ENCODE assay signal across 1 cellular context in the genomic region with DNA sequence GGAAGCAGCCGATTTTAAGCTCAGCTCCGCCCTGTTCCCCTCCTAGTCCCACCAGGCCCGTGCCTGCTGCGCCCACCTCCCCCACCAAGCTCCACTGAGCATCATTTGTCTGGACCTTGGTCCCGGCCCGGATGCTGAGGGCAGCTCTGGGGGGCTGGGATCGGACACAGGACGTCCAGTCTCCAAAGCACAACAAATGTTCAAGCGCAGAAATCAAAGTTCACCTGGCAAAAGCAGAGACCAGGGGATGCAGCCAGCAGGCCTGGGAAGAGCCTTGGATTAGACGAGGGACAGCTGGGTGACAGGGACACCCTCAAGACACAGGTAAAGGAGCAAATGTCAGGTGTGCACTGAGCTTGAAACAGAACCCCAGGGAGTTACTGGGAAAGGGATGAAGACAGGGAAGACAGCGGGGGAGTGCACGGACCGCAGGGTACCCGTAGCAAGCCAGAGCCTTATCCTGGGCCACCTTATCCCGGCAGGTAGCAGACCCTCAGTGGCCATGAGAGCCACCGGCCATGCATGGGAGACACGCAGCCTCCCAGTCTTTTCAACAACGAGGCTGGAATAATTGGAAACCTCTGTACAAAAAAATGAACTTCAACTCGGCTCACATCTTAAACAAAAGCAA.
TF ChIP-seq lines count a peak whose summit lies in the region.

No MANE protein-coding gene starts in this region.

TF ChIP-seq in HepG2, 621 proteins besides CTCF, POLR2A, EP300 and RAD21 (continued from another document and continues in another):
- TF ChIP-seq, protein P1, sequence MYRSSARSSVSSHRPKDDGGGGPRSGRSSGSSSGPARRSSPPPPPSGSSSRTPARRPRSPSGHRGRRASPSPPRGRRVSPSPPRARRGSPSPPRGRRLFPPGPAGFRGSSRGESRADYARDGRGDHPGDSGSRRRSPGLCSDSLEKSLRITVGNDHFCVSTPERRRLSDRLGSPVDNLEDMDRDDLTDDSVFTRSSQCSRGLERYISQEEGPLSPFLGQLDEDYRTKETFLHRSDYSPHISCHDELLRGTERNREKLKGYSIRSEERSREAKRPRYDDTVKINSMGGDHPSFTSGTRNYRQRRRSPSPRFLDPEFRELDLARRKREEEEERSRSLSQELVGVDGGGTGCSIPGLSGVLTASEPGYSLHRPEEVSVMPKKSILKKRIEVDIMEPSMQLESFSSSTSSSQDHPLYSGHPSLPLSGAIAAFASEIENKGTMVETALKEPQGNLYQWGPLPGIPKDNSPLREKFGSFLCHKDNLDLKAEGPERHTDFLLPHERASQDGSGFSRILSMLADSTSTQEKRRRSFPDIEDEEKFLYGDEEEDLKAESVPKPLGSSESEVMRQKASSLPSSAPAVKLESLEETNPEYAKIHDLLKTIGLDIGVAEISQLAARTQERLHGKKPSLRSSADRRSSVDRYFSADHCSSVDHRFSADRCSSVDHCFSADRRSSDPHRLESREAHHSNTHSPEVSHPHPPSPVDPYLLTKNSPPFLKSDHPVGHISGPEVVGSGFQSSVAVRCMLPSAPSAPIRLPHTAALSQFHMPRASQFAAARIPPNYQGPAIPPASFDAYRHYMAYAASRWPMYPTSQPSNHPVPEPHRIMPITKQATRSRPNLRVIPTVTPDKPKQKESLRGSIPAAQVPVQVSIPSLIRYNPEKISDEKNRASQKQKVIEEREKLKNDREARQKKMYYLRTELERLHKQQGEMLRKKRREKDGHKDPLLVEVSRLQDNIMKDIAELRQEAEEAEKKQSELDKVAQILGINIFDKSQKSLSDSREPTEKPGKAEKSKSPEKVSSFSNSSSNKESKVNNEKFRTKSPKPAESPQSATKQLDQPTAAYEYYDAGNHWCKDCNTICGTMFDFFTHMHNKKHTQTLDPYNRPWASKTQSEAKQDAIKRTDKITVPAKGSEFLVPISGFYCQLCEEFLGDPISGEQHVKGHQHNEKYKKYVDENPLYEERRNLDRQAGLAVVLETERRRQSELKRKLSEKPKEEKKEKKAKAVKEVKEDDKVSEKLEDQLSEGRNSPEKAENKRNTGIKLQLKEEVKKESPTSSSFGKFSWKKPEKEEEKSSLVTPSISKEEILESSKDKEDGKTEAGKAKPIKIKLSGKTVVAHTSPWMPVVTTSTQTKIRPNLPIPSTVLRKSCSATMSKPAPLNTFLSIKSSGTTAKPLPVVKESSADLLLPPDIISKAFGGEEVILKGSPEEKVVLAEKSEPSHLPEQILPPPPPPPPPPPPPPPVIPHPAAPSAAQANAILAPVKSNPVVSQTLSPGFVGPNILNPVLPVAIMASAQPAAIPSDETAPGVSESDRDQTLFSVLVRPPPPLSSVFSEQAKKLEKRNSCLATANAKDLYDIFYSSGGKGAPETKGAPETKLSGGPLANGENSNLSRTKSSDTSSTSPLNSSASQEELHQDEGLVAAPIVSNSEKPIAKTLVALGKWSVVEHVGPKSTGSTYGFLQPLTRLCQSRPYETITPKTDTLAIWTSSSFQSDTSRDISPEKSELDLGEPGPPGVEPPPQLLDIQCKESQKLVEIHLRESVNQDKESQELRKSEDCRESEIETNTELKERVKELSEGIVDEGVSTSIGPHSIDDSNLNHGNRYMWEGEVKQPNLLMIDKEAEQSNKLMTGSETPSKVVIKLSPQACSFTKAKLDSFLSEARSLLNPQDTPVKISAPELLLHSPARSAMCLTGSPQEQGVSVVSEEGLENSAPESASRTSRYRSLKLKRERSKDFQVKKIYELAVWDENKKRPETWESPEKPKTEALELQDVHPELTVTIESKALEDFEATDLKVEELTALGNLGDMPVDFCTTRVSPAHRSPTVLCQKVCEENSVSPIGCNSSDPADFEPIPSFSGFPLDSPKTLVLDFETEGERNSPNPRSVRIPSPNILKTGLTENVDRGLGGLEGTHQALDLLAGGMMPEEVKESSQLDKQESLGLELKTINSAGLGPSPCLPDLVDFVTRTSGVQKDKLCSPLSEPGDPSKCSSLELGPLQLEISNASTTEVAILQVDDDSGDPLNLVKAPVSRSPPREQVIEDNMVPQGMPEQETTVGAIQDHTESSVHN (CRISPR knock-in tag; IDR thresholded peaks at IDR 0.05), result no peak
- TF ChIP-seq ESRRA (CRISPR knock-in tag; IDR thresholded peaks at IDR 0.05; ENCODE audit: low read depth), result peak; percentile 76
- TF ChIP-seq BRD4 (CRISPR knock-in tag; IDR thresholded peaks at IDR 0.05), result peak; percentile 41; the same call in 1 of the 2 replicates
- TF ChIP-seq ARNT2 (CRISPR knock-in tag; IDR thresholded peaks at IDR 0.05; ENCODE audit: low read depth), result no peak
- TF ChIP-seq ZKSCAN8 (CRISPR knock-in tag; IDR thresholded peaks at IDR 0.05; ENCODE audit: borderline replicate concordance), result no peak
- no peak for TF ChIP-seq ZNF562 (CRISPR knock-in tag; IDR thresholded peaks at IDR 0.05; ENCODE audit: borderline replicate concordance)
- TF ChIP-seq ZNF550 (CRISPR knock-in tag; IDR thresholded peaks at IDR 0.05; ENCODE audit: borderline replicate concordance), result no peak
- no peak for TF ChIP-seq CHD2 (IDR thresholded peaks at IDR 0.05; ENCODE audit: low read depth, low read length)
- 0 out of 2 replicates have a peak, but pooled peaks have one; percentile 26 for TF ChIP-seq ZNF501 (CRISPR knock-in tag; IDR thresholded peaks at IDR 0.05)
- no peak for TF ChIP-seq WIZ (CRISPR knock-in tag; IDR thresholded peaks at IDR 0.05)
- TF ChIP-seq SUZ12 (IDR thresholded peaks at IDR 0.05; ENCODE audit: low read depth, low read length), result no peak
- TF ChIP-seq ZNF792 (CRISPR knock-in tag; IDR thresholded peaks at IDR 0.05), result peak; percentile 66; the same call in 1 of the 2 replicates
- TF ChIP-seq SP1 (IDR thresholded peaks at IDR 0.05), result no peak
- TF ChIP-seq SP1 (CRISPR knock-in tag; IDR thresholded peaks at IDR 0.05), result peak; percentile 51
- no peak for TF ChIP-seq MTF2 (CRISPR knock-in tag; IDR thresholded peaks at IDR 0.05; ENCODE audit: borderline replicate concordance)
- TF ChIP-seq, protein P2, sequence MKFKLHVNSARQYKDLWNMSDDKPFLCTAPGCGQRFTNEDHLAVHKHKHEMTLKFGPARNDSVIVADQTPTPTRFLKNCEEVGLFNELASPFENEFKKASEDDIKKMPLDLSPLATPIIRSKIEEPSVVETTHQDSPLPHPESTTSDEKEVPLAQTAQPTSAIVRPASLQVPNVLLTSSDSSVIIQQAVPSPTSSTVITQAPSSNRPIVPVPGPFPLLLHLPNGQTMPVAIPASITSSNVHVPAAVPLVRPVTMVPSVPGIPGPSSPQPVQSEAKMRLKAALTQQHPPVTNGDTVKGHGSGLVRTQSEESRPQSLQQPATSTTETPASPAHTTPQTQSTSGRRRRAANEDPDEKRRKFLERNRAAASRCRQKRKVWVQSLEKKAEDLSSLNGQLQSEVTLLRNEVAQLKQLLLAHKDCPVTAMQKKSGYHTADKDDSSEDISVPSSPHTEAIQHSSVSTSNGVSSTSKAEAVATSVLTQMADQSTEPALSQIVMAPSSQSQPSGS (CRISPR knock-in tag; IDR thresholded peaks at IDR 0.05), result peak; percentile 63
- TF ChIP-seq ZNF616 (CRISPR knock-in tag; IDR thresholded peaks at IDR 0.05; ENCODE audit: low read depth), result no peak
- TF ChIP-seq RARA (CRISPR knock-in tag; IDR thresholded peaks at IDR 0.05), result peak; percentile 78
- 0 out of 2 replicates have a peak, but pooled peaks have one; percentile 36 for TF ChIP-seq SNAPC2 (CRISPR knock-in tag; IDR thresholded peaks at IDR 0.05)
- TF ChIP-seq ARNTL (CRISPR knock-in tag; IDR thresholded peaks at IDR 0.05), result 0 out of 2 replicates have a peak, but pooled peaks have one; percentile 36
- TF ChIP-seq, protein P3, sequence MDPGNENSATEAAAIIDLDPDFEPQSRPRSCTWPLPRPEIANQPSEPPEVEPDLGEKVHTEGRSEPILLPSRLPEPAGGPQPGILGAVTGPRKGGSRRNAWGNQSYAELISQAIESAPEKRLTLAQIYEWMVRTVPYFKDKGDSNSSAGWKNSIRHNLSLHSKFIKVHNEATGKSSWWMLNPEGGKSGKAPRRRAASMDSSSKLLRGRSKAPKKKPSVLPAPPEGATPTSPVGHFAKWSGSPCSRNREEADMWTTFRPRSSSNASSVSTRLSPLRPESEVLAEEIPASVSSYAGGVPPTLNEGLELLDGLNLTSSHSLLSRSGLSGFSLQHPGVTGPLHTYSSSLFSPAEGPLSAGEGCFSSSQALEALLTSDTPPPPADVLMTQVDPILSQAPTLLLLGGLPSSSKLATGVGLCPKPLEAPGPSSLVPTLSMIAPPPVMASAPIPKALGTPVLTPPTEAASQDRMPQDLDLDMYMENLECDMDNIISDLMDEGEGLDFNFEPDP (CRISPR knock-in tag; conservative IDR thresholded peaks at IDR 0.05), result no peak
- TF ChIP-seq, protein P4, sequence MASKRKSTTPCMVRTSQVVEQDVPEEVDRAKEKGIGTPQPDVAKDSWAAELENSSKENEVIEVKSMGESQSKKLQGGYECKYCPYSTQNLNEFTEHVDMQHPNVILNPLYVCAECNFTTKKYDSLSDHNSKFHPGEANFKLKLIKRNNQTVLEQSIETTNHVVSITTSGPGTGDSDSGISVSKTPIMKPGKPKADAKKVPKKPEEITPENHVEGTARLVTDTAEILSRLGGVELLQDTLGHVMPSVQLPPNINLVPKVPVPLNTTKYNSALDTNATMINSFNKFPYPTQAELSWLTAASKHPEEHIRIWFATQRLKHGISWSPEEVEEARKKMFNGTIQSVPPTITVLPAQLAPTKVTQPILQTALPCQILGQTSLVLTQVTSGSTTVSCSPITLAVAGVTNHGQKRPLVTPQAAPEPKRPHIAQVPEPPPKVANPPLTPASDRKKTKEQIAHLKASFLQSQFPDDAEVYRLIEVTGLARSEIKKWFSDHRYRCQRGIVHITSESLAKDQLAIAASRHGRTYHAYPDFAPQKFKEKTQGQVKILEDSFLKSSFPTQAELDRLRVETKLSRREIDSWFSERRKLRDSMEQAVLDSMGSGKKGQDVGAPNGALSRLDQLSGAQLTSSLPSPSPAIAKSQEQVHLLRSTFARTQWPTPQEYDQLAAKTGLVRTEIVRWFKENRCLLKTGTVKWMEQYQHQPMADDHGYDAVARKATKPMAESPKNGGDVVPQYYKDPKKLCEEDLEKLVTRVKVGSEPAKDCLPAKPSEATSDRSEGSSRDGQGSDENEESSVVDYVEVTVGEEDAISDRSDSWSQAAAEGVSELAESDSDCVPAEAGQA (IDR thresholded peaks at IDR 0.05; ENCODE audit: low read depth), result no peak
- TF ChIP-seq, protein P4 (CRISPR knock-in tag; IDR thresholded peaks at IDR 0.05; ENCODE audit: borderline replicate concordance), result no peak
- TF ChIP-seq ZNF468 (CRISPR knock-in tag; IDR thresholded peaks at IDR 0.05), result no peak
- TF ChIP-seq ATM (IDR thresholded peaks at IDR 0.05; ENCODE audit: borderline replicate concordance), result no peak
- peak; percentile 92 for TF ChIP-seq MED8 (CRISPR knock-in tag; IDR thresholded peaks at IDR 0.05; ENCODE audit: insufficient replicate concordance)
- TF ChIP-seq, protein P5, sequence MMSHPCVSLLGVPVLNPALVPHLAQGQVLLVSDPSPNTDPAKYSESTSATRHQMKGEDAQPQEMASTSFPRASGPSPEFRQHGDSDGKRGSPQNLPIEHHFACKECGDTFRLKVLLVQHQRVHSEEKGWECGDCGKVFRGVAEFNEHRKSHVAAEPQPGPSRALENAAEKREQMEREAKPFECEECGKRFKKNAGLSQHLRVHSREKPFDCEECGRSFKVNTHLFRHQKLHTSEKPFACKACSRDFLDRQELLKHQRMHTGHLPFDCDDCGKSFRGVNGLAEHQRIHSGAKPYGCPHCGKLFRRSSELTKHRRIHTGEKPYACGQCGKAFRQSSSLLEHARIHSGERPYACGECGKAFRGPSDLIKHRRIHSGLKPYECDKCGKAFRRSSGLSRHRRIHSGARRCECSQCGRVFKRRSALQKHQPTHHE (CRISPR knock-in tag; IDR thresholded peaks at IDR 0.05; ENCODE audit: borderline replicate concordance), result no peak; the same call in 1 of the 2 replicates
- no peak for TF ChIP-seq PAX8 (CRISPR knock-in tag; IDR thresholded peaks at IDR 0.05; ENCODE audit: borderline replicate concordance)
- peak; percentile 64; the same call in 1 of the 2 replicates for TF ChIP-seq HOXD1 (CRISPR knock-in tag; IDR thresholded peaks at IDR 0.05)
- TF ChIP-seq TBL1XR1 (IDR thresholded peaks at IDR 0.05; ENCODE audit: borderline replicate concordance, low read length, partially characterized antibody), result no peak
- no peak for TF ChIP-seq HMGA1 (CRISPR knock-in tag; conservative IDR thresholded peaks at IDR 0.05)
- TF ChIP-seq PRMT3 (CRISPR knock-in tag; IDR thresholded peaks at IDR 0.05; ENCODE audit: borderline replicate concordance, low read depth), result no peak
- TF ChIP-seq TBP (CRISPR knock-in tag; IDR thresholded peaks at IDR 0.05), result no peak
- peak; percentile 87; the same call in 1 of the 2 replicates for TF ChIP-seq MEIS2 (CRISPR knock-in tag; IDR thresholded peaks at IDR 0.05)
- no peak; the same call in 1 of the 2 replicates for TF ChIP-seq MAF1 (CRISPR knock-in tag; IDR thresholded peaks at IDR 0.05; ENCODE audit: borderline replicate concordance)
- no peak for TF ChIP-seq ISX (CRISPR knock-in tag; conservative IDR thresholded peaks at IDR 0.05)
- TF ChIP-seq JUN (CRISPR knock-in tag; IDR thresholded peaks at IDR 0.05), result 0 out of 2 replicates have a peak, but pooled peaks have one; percentile 37
- TF ChIP-seq ZNF101 (CRISPR knock-in tag; IDR thresholded peaks at IDR 0.05; ENCODE audit: borderline replicate concordance, low read depth), result no peak
- TF ChIP-seq ZNF225 (CRISPR knock-in tag; IDR thresholded peaks at IDR 0.05), result no peak
- no peak for TF ChIP-seq ZNF737 (CRISPR knock-in tag; IDR thresholded peaks at IDR 0.05; ENCODE audit: borderline replicate concordance)
